23 cellular contexts compared by ENCODE assay signal in the genomic region with DNA sequence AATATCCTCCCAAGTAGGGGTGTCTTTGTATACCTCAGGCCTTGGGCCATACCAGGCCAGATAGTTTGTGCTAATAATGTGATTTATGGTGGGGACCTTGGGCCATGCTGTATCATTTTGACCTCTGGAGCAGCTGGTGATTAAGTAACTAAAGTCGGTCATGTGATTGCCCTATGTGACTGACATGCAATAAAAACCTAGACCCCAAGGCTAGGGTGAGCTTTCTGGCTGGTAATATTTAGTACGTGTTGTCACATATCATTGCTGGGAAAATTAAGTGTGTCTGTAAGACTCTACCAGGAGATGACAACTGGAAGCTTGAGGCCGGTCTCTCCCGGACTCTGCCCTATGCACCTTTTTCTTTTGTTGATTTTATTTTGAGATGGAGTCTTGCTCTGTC.
"Had no signal": no experiment of that assay in that cellular context is flagged by ENCODE, and none has a peak within 500 bp of the region (broad histone marks: within the 10 kb centered on the region; RNA-seq: fewer than 3 reads in every experiment).

No MANE protein-coding gene starts in this region.

- H3K9me3 ChIP-seq: lower lobe of right lung, stomach, suprapubic skin, tibial nerve had no signal

- H3K27me3 Mint-ChIP-seq: activated B cell treated with CpG ODN at 0.5 μM for 24 hours; activated CD4-positive, alpha-beta T cell treated with anti-CD3 and anti-CD28 coated beads for 36 hours; activated naive CD8-positive, alpha-beta T cell treated with anti-CD3 and anti-CD28 coated beads for 36 hours; naive B cell; T-helper 17 cell had no signal

- H3K4me1 Mint-ChIP-seq: activated CD4-positive, alpha-beta T cell treated with anti-CD3 and anti-CD28 coated beads for 36 hours; activated naive CD8-positive, alpha-beta T cell treated with anti-CD3 and anti-CD28 coated beads for 36 hours; endodermal cell; T-helper 17 cell had no signal

- H3K4me3 Mint-ChIP-seq: activated B cell treated with CpG ODN at 0.5 μM for 24 hours; activated CD4-positive, alpha-beta T cell treated with anti-CD3 and anti-CD28 coated beads for 36 hours; activated naive CD8-positive, alpha-beta T cell treated with anti-CD3 and anti-CD28 coated beads for 36 hours; endodermal cell; immature natural killer cell; naive B cell; neural progenitor cell; T-helper 17 cell had no signal

- H3K27ac ChIP-seq: lower lobe of right lung, neural progenitor cell, stomach, suprapubic skin, tibial nerve had no signal

- ATAC-seq: activated CD4-positive, alpha-beta T cell treated with anti-CD3 and anti-CD28 coated beads for 36 hours; lower lobe of right lung; T-helper 17 cell had no signal

- H3K27me3 ChIP-seq: neural progenitor cell, stomach, suprapubic skin, tibial nerve had no signal

- H3K4me1 ChIP-seq: neural progenitor cell, stomach, suprapubic skin, tibial nerve had no signal

- DNase-seq: activated B cell treated with CpG ODN at 0.5 μM for 24 hours; activated CD4-positive, alpha-beta T cell treated with anti-CD3 and anti-CD28 coated beads for 36 hours; activated CD4-positive, alpha-beta T cell treated with anti-CD3 and anti-CD28 coated beads, Interleukin-2, amount 50 U/mL, for 4 hours; activated CD8-positive, alpha-beta memory T cell treated with anti-CD3 and anti-CD28 coated beads for 24 hours; activated CD8-positive, alpha-beta memory T cell treated with anti-CD3 and anti-CD28 coated beads, Interleukin-2, amount 50 U/mL, for 4 hours; activated naive CD4-positive, alpha-beta T cell treated with Interleukin-2 at 50 U/mL for 16 hours; activated naive CD8-positive, alpha-beta T cell treated with anti-CD3 and anti-CD28 coated beads for 36 hours; activated T-cell treated with anti-CD3 and anti-CD28 coated beads, Interleukin-2, amount 50 U/mL, for 48 hours; amniotic stem cell; cerebellar nuclear complex; cortex of kidney; endodermal cell; immature natural killer cell; kidney glomerular epithelial cell; lower lobe of right lung; naive B cell; stimulated activated CD4-positive, alpha-beta T cell treated with anti-CD3 and anti-CD28 coated beads, Interleukin-12 subunit alpha, Interleukin-12 subunit beta, amount 100 ng/mL, for 4 hours; stomach; SW 1271; T-helper 17 cell had no signal

- H3K36me3 ChIP-seq: neural progenitor cell had no signal

- H3K27ac Mint-ChIP-seq: activated B cell treated with CpG ODN at 0.5 μM for 24 hours; activated CD4-positive, alpha-beta T cell treated with anti-CD3 and anti-CD28 coated beads for 36 hours; activated naive CD8-positive, alpha-beta T cell treated with anti-CD3 and anti-CD28 coated beads for 36 hours; endodermal cell; neural progenitor cell; T-helper 17 cell had no signal

- H3K4me3 ChIP-seq: lower lobe of right lung, neural progenitor cell, stomach, suprapubic skin, tibial nerve had no signal

- H3K9me3 Mint-ChIP-seq: activated B cell treated with CpG ODN at 0.5 μM for 24 hours; activated naive CD8-positive, alpha-beta T cell treated with anti-CD3 and anti-CD28 coated beads for 36 hours; endodermal cell; immature natural killer cell; naive B cell; neural progenitor cell had no signal
